ENCODE assay signal across 1 cellular context in genomic region chr9:89309166-89309565, GRCh38.
TF ChIP-seq lines count a peak whose summit lies in the region.

No MANE protein-coding gene starts in this region.

TF ChIP-seq in H1, 55 proteins besides CTCF, POLR2A, EP300 and RAD21:
- TF ChIP-seq E2F6 (IDR thresholded peaks at IDR 0.05) (no peak), ASH2L (IDR thresholded peaks at IDR 0.05; ENCODE audit: low read length) (no peak), BCL11A (IDR thresholded peaks at IDR 0.05; ENCODE audit: low read depth in 2 of 2, low read length in 2 of 2) (no peak), SP1 (IDR thresholded peaks at IDR 0.05; ENCODE audit: low read depth, low read length) (no peak), KDM4A (IDR thresholded peaks at IDR 0.05; ENCODE audit: low read depth, low read length, severe bottlenecking) (no peak)
